ENCODE assay signal across 2 cellular contexts in the genomic region with DNA sequence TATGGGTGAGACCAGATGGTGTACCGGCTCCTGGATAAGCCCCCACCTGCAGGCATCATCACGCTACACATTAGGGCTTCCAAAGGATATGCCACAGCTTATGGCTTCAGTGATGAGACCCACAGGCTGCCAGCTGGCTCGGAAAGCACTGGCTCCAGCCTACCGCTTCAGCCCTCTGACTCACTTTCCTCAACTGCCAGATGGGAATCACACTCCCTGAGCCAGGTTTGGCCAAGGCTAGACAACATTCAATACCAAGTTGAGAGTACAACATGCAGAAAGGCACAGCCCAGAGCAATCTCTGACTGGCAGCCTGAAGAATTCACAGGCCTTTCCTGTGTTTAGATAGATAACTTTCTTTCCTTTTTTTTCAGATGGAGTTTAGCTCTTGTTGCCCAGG.
TF ChIP-seq lines count a peak whose summit lies in the region.

No MANE protein-coding gene starts in this region.

TF ChIP-seq in IMR-90, 13 proteins besides CTCF, POLR2A, EP300 and RAD21:
- TF ChIP-seq BHLHE40 (IDR thresholded peaks at IDR 0.05; ENCODE audit: low read depth, low read length) (no peak), CHD1 (IDR thresholded peaks at IDR 0.05; ENCODE audit: low read depth, low read length) (no peak), MAZ (IDR thresholded peaks at IDR 0.05; ENCODE audit: borderline replicate concordance, low read depth, low read length) (no peak), MXI1 (IDR thresholded peaks at IDR 0.05; ENCODE audit: borderline replicate concordance, low read depth, low read length) (no peak), NFE2L2 (IDR thresholded peaks at IDR 0.05; ENCODE audit: low read depth, low read length) (no peak), FOS (IDR thresholded peaks at IDR 0.05; ENCODE audit: low read depth, low read length) (no peak), SMC3 (IDR thresholded peaks at IDR 0.05; ENCODE audit: low read depth, low read length) (no peak), CEBPB (IDR thresholded peaks at IDR 0.05; ENCODE audit: low read depth, low read length) (no peak), RCOR1 (IDR thresholded peaks at IDR 0.05; ENCODE audit: insufficient replicate concordance, low read length) (no peak), ELK1 (IDR thresholded peaks at IDR 0.05; ENCODE audit: borderline replicate concordance, low read depth, low read length) (no peak), MAFK (IDR thresholded peaks at IDR 0.05; ENCODE audit: low read depth, low read length) (no peak), RFX5 (IDR thresholded peaks at IDR 0.05; ENCODE audit: low read depth, low read length) (no peak)
- TF ChIP-seq, protein P1, sequence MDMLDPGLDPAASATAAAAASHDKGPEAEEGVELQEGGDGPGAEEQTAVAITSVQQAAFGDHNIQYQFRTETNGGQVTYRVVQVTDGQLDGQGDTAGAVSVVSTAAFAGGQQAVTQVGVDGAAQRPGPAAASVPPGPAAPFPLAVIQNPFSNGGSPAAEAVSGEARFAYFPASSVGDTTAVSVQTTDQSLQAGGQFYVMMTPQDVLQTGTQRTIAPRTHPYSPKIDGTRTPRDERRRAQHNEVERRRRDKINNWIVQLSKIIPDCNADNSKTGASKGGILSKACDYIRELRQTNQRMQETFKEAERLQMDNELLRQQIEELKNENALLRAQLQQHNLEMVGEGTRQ (IDR thresholded peaks at IDR 0.05; ENCODE audit: low read depth, low read length) = no peak
TF ChIP-seq in IMR-90: peak in this region for 0.

TF ChIP-seq in WTC11, 78 proteins besides CTCF, POLR2A, EP300 and RAD21:
- TF ChIP-seq CREM (CRISPR knock-in tag; IDR thresholded peaks at IDR 0.05) (no peak), ZNF396 (CRISPR knock-in tag; IDR thresholded peaks at IDR 0.05; ENCODE audit: borderline replicate concordance) (no peak), EMX1 (CRISPR knock-in tag; IDR thresholded peaks at IDR 0.05) (no peak), USF1 (CRISPR knock-in tag; IDR thresholded peaks at IDR 0.05) (no peak), ESRRA (CRISPR knock-in tag; IDR thresholded peaks at IDR 0.05; ENCODE audit: borderline replicate concordance) (no peak), IRF1 (CRISPR knock-in tag; IDR thresholded peaks at IDR 0.05) (no peak), ZNF512 (CRISPR knock-in tag; IDR thresholded peaks at IDR 0.05; ENCODE audit: borderline replicate concordance) (no peak), ZNF219 (CRISPR knock-in tag; IDR thresholded peaks at IDR 0.05; ENCODE audit: borderline replicate concordance) (no peak)
